ENCODE assay signal across 1 cellular context in genomic region chr11:848380-848931, GRCh38.
A peak's percentile ranks its signal among the peaks of the same experiment; 100 is the strongest.
TF ChIP-seq lines count a peak whose summit lies in the region.

No MANE protein-coding gene starts in this region.

TF ChIP-seq in HepG2, 621 proteins besides CTCF, POLR2A, EP300 and RAD21 (continues in another document):
- TF ChIP-seq ZSCAN5A (CRISPR knock-in tag; IDR thresholded peaks at IDR 0.05; ENCODE audit: borderline replicate concordance) (no peak), ZHX1 (CRISPR knock-in tag; IDR thresholded peaks at IDR 0.05; ENCODE audit: low read depth) (no peak), RBM39 (IDR thresholded peaks at IDR 0.05; ENCODE audit: low read depth, low read length, poor library complexity, severe bottlenecking) (peak; percentile 17), SRF (IDR thresholded peaks at IDR 0.05; ENCODE audit: low read depth, low read length) (no peak), XRCC5 (optimal IDR thresholded peaks at IDR 0.05; ENCODE audit: low read length) (peak; percentile 31), GABPB1 (CRISPR knock-in tag; IDR thresholded peaks at IDR 0.05) (peak; percentile 24; the same call in 1 of the 2 replicates), GLMP (CRISPR knock-in tag; IDR thresholded peaks at IDR 0.05; ENCODE audit: borderline replicate concordance) (no peak), STAG1 (CRISPR knock-in tag; IDR thresholded peaks at IDR 0.05) (peak; percentile 83), LBX2 (CRISPR knock-in tag; IDR thresholded peaks at IDR 0.05; ENCODE audit: borderline replicate concordance) (no peak), GPN1 (CRISPR knock-in tag; IDR thresholded peaks at IDR 0.05; ENCODE audit: borderline replicate concordance) (no peak), ZBTB34 (CRISPR knock-in tag; IDR thresholded peaks at IDR 0.05) (no peak), DR1 (CRISPR knock-in tag; IDR thresholded peaks at IDR 0.05) (0 out of 2 replicates have a peak, but pooled peaks have one; percentile 19), XBP1 (CRISPR knock-in tag; IDR thresholded peaks at IDR 0.05) (no peak), ZNF556 (CRISPR knock-in tag; IDR thresholded peaks at IDR 0.05; ENCODE audit: borderline replicate concordance) (no peak), ZNF430 (CRISPR knock-in tag; IDR thresholded peaks at IDR 0.05) (no peak), ZBTB40 (IDR thresholded peaks at IDR 0.05) (no peak), ZBTB40 (CRISPR knock-in tag; IDR thresholded peaks at IDR 0.05) (no peak), HNRNPL (IDR thresholded peaks at IDR 0.05; ENCODE audit: low read depth, low read length) (0 out of 2 replicates have a peak, but pooled peaks have one; percentile 21), MAX (IDR thresholded peaks at IDR 0.05) (peak; percentile 15; the same call in 1 of the 2 replicates), FIP1L1 (IDR thresholded peaks at IDR 0.05; ENCODE audit: borderline replicate concordance, insufficient read depth, low read depth, low read length) (no peak), ZNF776 (CRISPR knock-in tag; IDR thresholded peaks at IDR 0.05) (0 out of 2 replicates have a peak, but pooled peaks have one; percentile 58), SMC3 (IDR thresholded peaks at IDR 0.05; ENCODE audit: low read length) (peak; percentile 15; the same call in 1 of the 2 replicates), ZNF574 (CRISPR knock-in tag; IDR thresholded peaks at IDR 0.05) (no peak), ZNF512B (CRISPR knock-in tag; IDR thresholded peaks at IDR 0.05; ENCODE audit: borderline replicate concordance) (no peak), RNF2 (conservative IDR thresholded peaks at IDR 0.05; ENCODE audit: low read depth) (no peak), PCBP1 (IDR thresholded peaks at IDR 0.05; ENCODE audit: borderline replicate concordance, low read depth, low read length) (0 out of 2 replicates have a peak, but pooled peaks have one; percentile 27), RFX5 (IDR thresholded peaks at IDR 0.05; ENCODE audit: low read depth, low read length) (no peak), ADNP (CRISPR knock-in tag; IDR thresholded peaks at IDR 0.05) (no peak), U2AF1 (optimal IDR thresholded peaks at IDR 0.05; ENCODE audit: low read depth, low read length) (no peak), SMARCE1 (IDR thresholded peaks at IDR 0.05; ENCODE audit: borderline replicate concordance) (no peak), TARDBP (CRISPR knock-in tag; IDR thresholded peaks at IDR 0.05) (no peak), ZBTB14 (CRISPR knock-in tag; IDR thresholded peaks at IDR 0.05) (0 out of 2 replicates have a peak, but pooled peaks have one; percentile 21)
